13 cellular contexts compared by ENCODE assay signal in the genomic region with DNA sequence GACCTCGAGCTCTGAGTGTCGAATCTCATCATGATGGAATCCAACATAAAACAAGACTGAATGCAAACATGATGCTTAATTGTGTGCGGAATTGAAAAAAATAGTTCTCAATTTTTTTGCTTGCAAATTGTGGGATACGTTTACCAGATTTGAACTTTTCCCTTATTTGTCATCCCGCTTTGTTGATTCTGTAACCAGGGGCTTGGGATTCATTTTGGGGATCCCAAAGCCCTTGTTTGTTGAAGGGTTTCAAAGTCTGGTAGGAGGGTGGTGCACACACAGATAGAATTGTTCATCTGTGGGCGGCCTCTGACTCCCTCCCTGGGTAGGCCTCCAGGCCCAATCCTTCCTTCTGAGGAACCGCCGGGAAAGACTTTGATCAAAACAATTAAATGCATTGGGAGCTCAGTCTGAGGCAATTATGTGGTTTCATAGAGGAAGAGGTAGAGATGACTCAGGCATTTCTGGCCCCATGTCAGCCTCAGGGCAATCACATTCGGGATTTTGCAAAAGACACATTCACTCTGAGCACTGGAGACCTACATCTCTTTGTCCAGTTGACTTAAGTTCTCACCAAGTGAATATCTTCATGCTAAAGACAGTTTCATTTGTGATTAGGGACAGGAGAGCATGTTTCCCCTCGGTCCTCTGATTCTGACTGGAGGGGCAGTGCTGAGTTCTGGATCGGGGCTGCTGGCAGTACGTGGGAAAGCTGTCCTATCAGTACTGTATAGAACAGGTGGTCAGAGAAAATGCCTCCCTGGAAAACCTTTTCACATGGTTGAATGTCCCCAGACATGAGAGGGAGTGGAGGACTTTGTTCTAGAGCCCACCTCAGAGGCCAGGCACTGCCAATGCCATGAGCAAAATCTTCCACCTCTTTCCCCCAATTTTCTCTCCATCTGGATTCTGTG. TPM values are rescaled to one million over a fixed set of nuclear protein-coding genes. Genes with fewer than 3 reads are reported as not detected.
DNase-seq lines count a peak whose midpoint lies in the region; ATAC-seq and TF ChIP-seq lines count a peak whose summit lies in the region.
"Had no signal": no experiment of that assay in that cellular context is flagged by ENCODE, and none has a peak within 500 bp of the region (broad histone marks: within the 10 kb centered on the region; RNA-seq: fewer than 3 reads in every experiment).

No MANE protein-coding gene starts in this region.

- TF ChIP-seq CTCF in fibroblast of villous mesenchyme (IDR thresholded peaks at IDR 0.05; ENCODE audit: insufficient read depth, low read depth, low read length) (no peak), CD14-positive monocyte (IDR thresholded peaks at IDR 0.05) (no peak)

- peak overlapping the region in 1 of 7 donors; percentile 41 for H3K27ac Mint-ChIP-seq in CD14-positive monocyte
- H3K27ac Mint-ChIP-seq: dendritic cell treated with granulocyte-macrophage colony-stimulating factor and Interleukin-4, amounts not matched to agents 40 ng/mL and 50 ng/mL, for 4 days had no signal

- intact Hi-C loops in CD14-positive monocyte (cut with micrococcal nuclease): no loop called here

- no peak overlapping the region for H3K4me3 ChIP-seq in fibroblast of villous mesenchyme (ENCODE audit: low read depth, low read length)

- peaks cover 60 to 82% (median 69%) of the 10 kb centered on the region in 3 donors for H3K27me3 Mint-ChIP-seq in CD14-positive monocyte (ENCODE audit: low read depth in 3 of 3)

- peaks cover 0 to 3% (median 0%) of the 10 kb centered on the region in 7 donors for H3K9me3 Mint-ChIP-seq in CD14-positive monocyte
- H3K9me3 Mint-ChIP-seq: dendritic cell treated with granulocyte-macrophage colony-stimulating factor and Interleukin-4, amounts not matched to agents 40 ng/mL and 50 ng/mL, for 4 days had no signal

- ATAC-seq in SK-N-SH treated with all-trans-retinoic acid at 6 μM for 48 hours (peak; percentile 73), GM18858 (IDR thresholded peaks at IDR 0.05; ENCODE audit: unreplicated experiment) (no peak), GM21576 (IDR thresholded peaks at IDR 0.05; ENCODE audit: unreplicated experiment) (no peak)
- ATAC-seq: left ventricle myocardium superior had no signal

- no peaks in the 10 kb centered on the region for H3K36me3 Mint-ChIP-seq in CD14-positive monocyte

- H3K4me1 Mint-ChIP-seq in CD14-positive monocyte: peaks cover 25% of the 10 kb centered on the region

- DNase-seq in A172 (ENCODE audit: low spot score) (peak; percentile 88), HPDE6-E6E7 (ENCODE audit: extremely low spot score) (peak; percentile 87), fibroblast of villous mesenchyme (ENCODE audit: low read depth) (peak; percentile 82), CD14-positive monocyte (ENCODE audit: low spot score) (no peak), medulla oblongata (ENCODE audit: extremely low spot score) (no peak)
- DNase-seq: left ventricle myocardium superior, NCI-H1105, SHP77 had no signal

- H3K4me3 Mint-ChIP-seq in CD14-positive monocyte: peak overlapping the region in 1 of 2 donors; percentile 68
- H3K4me3 Mint-ChIP-seq: dendritic cell treated with granulocyte-macrophage colony-stimulating factor and Interleukin-4, amounts not matched to agents 40 ng/mL and 50 ng/mL, for 4 days had no signal

TF ChIP-seq in SK-N-SH treated with all-trans-retinoic acid at 6 μM for 48 hours, 23 proteins besides CTCF, POLR2A, EP300 and RAD21:
- TF ChIP-seq, protein P1, sequence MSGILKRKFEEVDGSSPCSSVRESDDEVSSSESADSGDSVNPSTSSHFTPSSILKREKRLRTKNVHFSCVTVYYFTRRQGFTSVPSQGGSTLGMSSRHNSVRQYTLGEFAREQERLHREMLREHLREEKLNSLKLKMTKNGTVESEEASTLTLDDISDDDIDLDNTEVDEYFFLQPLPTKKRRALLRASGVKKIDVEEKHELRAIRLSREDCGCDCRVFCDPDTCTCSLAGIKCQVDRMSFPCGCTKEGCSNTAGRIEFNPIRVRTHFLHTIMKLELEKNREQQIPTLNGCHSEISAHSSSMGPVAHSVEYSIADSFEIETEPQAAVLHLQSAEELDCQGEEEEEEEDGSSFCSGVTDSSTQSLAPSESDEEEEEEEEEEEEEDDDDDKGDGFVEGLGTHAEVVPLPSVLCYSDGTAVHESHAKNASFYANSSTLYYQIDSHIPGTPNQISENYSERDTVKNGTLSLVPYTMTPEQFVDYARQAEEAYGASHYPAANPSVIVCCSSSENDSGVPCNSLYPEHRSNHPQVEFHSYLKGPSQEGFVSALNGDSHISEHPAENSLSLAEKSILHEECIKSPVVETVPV (CRISPR knock-in tag; IDR thresholded peaks at IDR 0.05): no peak
- TF ChIP-seq, protein P2, sequence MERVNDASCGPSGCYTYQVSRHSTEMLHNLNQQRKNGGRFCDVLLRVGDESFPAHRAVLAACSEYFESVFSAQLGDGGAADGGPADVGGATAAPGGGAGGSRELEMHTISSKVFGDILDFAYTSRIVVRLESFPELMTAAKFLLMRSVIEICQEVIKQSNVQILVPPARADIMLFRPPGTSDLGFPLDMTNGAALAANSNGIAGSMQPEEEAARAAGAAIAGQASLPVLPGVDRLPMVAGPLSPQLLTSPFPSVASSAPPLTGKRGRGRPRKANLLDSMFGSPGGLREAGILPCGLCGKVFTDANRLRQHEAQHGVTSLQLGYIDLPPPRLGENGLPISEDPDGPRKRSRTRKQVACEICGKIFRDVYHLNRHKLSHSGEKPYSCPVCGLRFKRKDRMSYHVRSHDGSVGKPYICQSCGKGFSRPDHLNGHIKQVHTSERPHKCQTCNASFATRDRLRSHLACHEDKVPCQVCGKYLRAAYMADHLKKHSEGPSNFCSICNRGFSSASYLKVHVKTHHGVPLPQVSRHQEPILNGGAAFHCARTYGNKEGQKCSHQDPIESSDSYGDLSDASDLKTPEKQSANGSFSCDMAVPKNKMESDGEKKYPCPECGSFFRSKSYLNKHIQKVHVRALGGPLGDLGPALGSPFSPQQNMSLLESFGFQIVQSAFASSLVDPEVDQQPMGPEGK (CRISPR knock-in tag; IDR thresholded peaks at IDR 0.05; ENCODE audit: borderline replicate concordance): peak; percentile 64; the same call in 1 of the 2 replicates
- TF ChIP-seq RARB (CRISPR knock-in tag; IDR thresholded peaks at IDR 0.05) (no peak), TCF4 (CRISPR knock-in tag; IDR thresholded peaks at IDR 0.05; ENCODE audit: borderline replicate concordance) (no peak), GLIS3 (CRISPR knock-in tag; IDR thresholded peaks at IDR 0.05) (no peak), CSDC2 (CRISPR knock-in tag; IDR thresholded peaks at IDR 0.05) (no peak), BACH2 (CRISPR knock-in tag; IDR thresholded peaks at IDR 0.05; ENCODE audit: borderline replicate concordance) (no peak), ZFP3 (CRISPR knock-in tag; IDR thresholded peaks at IDR 0.05) (0 out of 2 replicates have a peak, but pooled peaks have one; percentile 34), ZNF70 (CRISPR knock-in tag; IDR thresholded peaks at IDR 0.05) (no peak), TOX (CRISPR knock-in tag; IDR thresholded peaks at IDR 0.05; ENCODE audit: borderline replicate concordance) (no peak)
- TF ChIP-seq, protein P3, sequence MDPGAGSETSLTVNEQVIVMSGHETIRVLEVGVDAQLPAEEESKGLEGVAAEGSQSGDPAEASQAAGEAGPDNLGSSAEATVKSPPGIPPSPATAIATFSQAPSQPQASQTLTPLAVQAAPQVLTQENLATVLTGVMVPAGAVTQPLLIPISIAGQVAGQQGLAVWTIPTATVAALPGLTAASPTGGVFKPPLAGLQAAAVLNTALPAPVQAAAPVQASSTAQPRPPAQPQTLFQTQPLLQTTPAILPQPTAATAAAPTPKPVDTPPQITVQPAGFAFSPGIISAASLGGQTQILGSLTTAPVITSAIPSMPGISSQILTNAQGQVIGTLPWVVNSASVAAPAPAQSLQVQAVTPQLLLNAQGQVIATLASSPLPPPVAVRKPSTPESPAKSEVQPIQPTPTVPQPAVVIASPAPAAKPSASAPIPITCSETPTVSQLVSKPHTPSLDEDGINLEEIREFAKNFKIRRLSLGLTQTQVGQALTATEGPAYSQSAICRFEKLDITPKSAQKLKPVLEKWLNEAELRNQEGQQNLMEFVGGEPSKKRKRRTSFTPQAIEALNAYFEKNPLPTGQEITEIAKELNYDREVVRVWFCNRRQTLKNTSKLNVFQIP (CRISPR knock-in tag; IDR thresholded peaks at IDR 0.05; ENCODE audit: borderline replicate concordance, low read depth): no peak

RNA-seq across cellular contexts. Expression of gene IGFL4, which starts 27.8 kb away (rescaled TPM):
- total RNA-seq in A172 (2014; rRNA removed; shearing (Covaris generic)): not detected in 2 replicates
- total RNA-seq in fibroblast of villous mesenchyme: not detected in 2 replicates
- polyA plus RNA-seq in CD14-positive monocyte: not detected
- total RNA-seq: left ventricle myocardium superior had no signal

RNA-seq across cellular contexts. Expression of gene PGLYRP1, which starts 45.7 kb away (rescaled TPM):
- total RNA-seq in A172 (2014; rRNA removed; shearing (Covaris generic)): not detected in 2 replicates
- total RNA-seq in fibroblast of villous mesenchyme: not detected in 2 replicates
- under 1 TPM; 0.36 to 0.39 TPM for polyA plus RNA-seq in CD14-positive monocyte
- total RNA-seq: temporal lobe had no signal

RNA-seq across cellular contexts. Expression of gene IGFL3, which starts 55.9 kb away (rescaled TPM):
- 0.53 TPM in 1 of 2 replicates, not detected in the other for total RNA-seq in A172 (2014; rRNA removed; shearing (Covaris generic))
- total RNA-seq in fibroblast of villous mesenchyme: not detected in 2 replicates
- polyA plus RNA-seq in CD14-positive monocyte: not detected
- total RNA-seq: left ventricle myocardium superior, temporal lobe had no signal

Comparison
In these comparisons a context has a peak if more than half of its experiments do, and no peak if none do; other contexts are left out.
1. DNase-seq: peak in A172 (single experiment), HPDE6-E6E7 (single experiment) and fibroblast of villous mesenchyme (single experiment); none in CD14-positive monocyte (single experiment) and medulla oblongata (single experiment).